Comparison of ENCODE assay signal across 9 cellular contexts in the genomic region with DNA sequence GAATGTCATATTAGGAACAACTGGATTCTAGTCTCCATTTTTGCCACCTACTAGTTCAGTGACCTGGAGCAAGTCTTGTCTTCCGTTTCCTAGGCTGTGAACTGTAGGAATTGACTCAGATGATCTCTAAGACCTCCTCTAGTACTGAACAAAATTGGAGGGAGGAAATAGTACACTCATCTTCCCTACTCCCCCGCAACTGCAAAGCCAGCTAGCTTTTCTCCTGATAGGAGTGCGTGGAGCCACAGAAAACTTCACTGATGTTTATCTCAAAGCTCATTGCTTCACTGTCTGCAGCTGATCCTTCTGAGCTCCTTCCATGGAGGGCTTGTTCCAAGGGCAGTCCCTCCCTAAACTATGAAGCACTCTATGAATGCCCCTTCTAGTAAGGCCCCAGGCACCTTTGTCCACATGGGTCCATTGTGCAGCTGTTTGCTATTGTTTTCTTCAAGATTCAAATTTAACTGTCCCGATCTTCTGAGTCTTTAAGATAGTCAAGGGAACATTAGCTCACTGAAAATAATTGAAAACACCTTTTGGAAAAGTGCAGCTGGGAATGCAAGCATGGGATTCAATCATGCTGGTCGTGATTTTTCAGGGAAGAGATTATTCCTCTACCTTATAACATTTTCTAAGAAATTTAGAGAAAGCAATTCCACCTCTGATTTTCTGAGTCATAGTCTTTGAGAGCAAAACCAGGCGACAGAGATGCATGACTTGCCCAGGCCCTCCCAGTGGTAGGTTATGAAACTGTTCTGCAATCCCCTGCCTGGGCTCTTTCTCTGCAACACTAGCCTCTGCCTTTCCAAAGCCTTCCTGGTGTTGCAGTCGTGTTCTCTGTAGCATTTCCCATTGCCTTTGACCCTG. TPM values are rescaled to one million over a fixed set of nuclear protein-coding genes. Genes with fewer than 3 reads are reported as not detected.
A peak's percentile ranks its signal among the peaks of the same experiment; 100 is the strongest.
DNase-seq lines count a peak whose midpoint lies in the region; ATAC-seq and TF ChIP-seq lines count a peak whose summit lies in the region.
"Had no signal": no experiment of that assay in that cellular context is flagged by ENCODE, and none has a peak within 500 bp of the region (broad histone marks: within the 10 kb centered on the region; RNA-seq: fewer than 3 reads in every experiment).

No MANE protein-coding gene starts in this region.

- peak; percentile 76 for ATAC-seq in GM19351 (IDR thresholded peaks at IDR 0.05; ENCODE audit: unreplicated experiment)
- peak; percentile 67 for ATAC-seq in HG03354 (IDR thresholded peaks at IDR 0.05; ENCODE audit: poor library complexity, severe bottlenecking, unreplicated experiment)
- ATAC-seq in sciatic nerve = peak; percentile 55

- H3K4me3 ChIP-seq in SJSA1 = no peak overlapping the region
- H3K4me3 ChIP-seq: SK-N-MC had no signal

- no peaks in the 10 kb centered on the region for H3K9me3 Mint-ChIP-seq in CD14-positive monocyte

- intact Hi-C loops in CD14-positive monocyte (cut with micrococcal nuclease) (loop anchor here in 1 of 2 donors (2.0 kb wide), 1 partner anchor 15 kb away; no protein-coding TSS in a partner anchor), sciatic nerve (cut with DNase I) (no loop called here)

- TF ChIP-seq CTCF in CD14-positive monocyte (IDR thresholded peaks at IDR 0.05) = peak; percentile 69

- no peaks in the 10 kb centered on the region for H3K36me3 Mint-ChIP-seq in CD14-positive monocyte

- DNase-seq in CD14-positive monocyte (ENCODE audit: low spot score) (peak; percentile 47), SJSA1 (ENCODE audit: low read depth in 1 of 2, low spot score in 2 of 2) (peak; percentile 47 to 48), fibroblast of peridontal ligament (ENCODE audit: extremely low read depth) (peak; percentile 68), sciatic nerve (ENCODE audit: low spot score) (no peak), occipital lobe (lab: John Stamatoyannopoulos, UW) (no peak), activated gamma-delta T cell (lab: John Stamatoyannopoulos, UW) (no peak)

- H3K4me3 Mint-ChIP-seq in CD14-positive monocyte = no peak overlapping the region

- peaks cover 12% of the 10 kb centered on the region for H3K4me1 Mint-ChIP-seq in CD14-positive monocyte

- H3K27me3 ChIP-seq in SJSA1 (replicated peaks) = no peaks in the 10 kb centered on the region

- no peaks in the 10 kb centered on the region for H3K27me3 Mint-ChIP-seq in CD14-positive monocyte (ENCODE audit: low read depth in 3 of 3)

- peak overlapping the region in 1 of 7 donors; percentile 68 for H3K27ac Mint-ChIP-seq in CD14-positive monocyte

- no peak overlapping the region for H3K27ac ChIP-seq in SJSA1
- H3K27ac ChIP-seq: SK-N-MC had no signal

- H3K36me3 ChIP-seq in SJSA1 = no peaks in the 10 kb centered on the region

- no peaks in the 10 kb centered on the region for H3K9me3 ChIP-seq in SJSA1 (replicated peaks)

- peaks cover 56% of the 10 kb centered on the region for H3K4me1 ChIP-seq in SJSA1 (replicated peaks)

RNA-seq across cellular contexts. Expression of gene FILIP1L, which starts 24.3 kb away (rescaled TPM):
- under 1 TPM; 0.25 to 0.40 TPM for polyA plus RNA-seq in CD14-positive monocyte
- total RNA-seq in SJSA1 (2014; rRNA removed; shearing (Covaris generic)) = 17.4 and 27.0 TPM in 2 replicates
- total RNA-seq in sciatic nerve = 36.2 TPM
- total RNA-seq in occipital lobe = 1.2 TPM

Comparison
In these comparisons a context has a peak if more than half of its experiments do, and no peak if none do; other contexts are left out.
1. DNase-seq: peak in CD14-positive monocyte (single experiment), SJSA1 (2 of 2) and fibroblast of peridontal ligament (single experiment); none in sciatic nerve (single experiment), occipital lobe (single experiment) and activated gamma-delta T cell (single experiment).
2. Peak in every context shown above with its lines, with median percentiles within 50 percentile points of each other: ATAC-seq.